12 cellular contexts compared by ENCODE assay signal in the genomic region with DNA sequence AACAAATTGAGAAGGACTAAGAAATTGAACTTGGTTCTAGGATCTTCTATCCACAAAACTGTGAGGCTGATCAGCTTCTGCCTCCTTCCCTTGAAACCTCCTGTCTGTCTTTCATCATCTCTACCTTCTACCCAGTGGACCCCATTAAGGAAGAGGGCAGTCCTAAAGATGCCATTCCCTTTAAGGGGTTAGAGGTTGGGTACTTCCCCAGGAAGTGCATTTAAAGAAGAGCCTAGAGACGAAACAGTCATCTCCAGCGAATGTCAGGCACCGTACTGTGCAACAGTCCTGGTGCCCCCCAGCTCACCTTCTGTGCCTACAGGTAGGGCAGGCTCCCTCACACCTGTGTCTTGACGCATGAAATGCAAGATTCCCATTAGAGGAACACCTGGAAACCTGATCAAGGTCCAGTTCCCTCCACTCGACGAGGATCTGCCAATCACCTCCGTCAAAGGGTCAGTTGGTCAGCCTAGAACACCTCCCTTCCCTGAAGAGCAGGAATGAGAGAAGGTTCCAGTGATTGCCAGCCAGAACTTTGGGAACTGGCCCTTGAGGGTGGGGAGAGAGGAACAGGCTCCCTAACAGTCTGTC. TPM values are rescaled to one million over a fixed set of nuclear protein-coding genes. Genes with fewer than 3 reads are reported as not detected.
DNase-seq lines count a peak whose midpoint lies in the region; ATAC-seq and TF ChIP-seq lines count a peak whose summit lies in the region.
"Had no signal": no experiment of that assay in that cellular context is flagged by ENCODE, and none has a peak within 500 bp of the region (broad histone marks: within the 10 kb centered on the region; RNA-seq: fewer than 3 reads in every experiment).

No MANE protein-coding gene starts in this region.

- H3K4me1 Mint-ChIP-seq in activated CD8-positive, alpha-beta memory T cell treated with anti-CD3 and anti-CD28 coated beads, Interleukin-2, amount 10 ng/mL, durations not matched to agents 7 days and 5 days, result no peaks in the 10 kb centered on the region
- peaks cover 5% of the 10 kb centered on the region for H3K4me1 Mint-ChIP-seq in activated CD8-positive, alpha-beta T cell treated with anti-CD3 and anti-CD28 coated beads for 36 hours (ENCODE audit: low read depth)
- no peaks in the 10 kb centered on the region for H3K4me1 Mint-ChIP-seq in activated CD4-positive, alpha-beta T cell treated with anti-CD3 and anti-CD28 coated beads, Interleukin-2, amount 10 ng/mL, durations not matched to agents 7 days and 5 days

- H3K4me3 Mint-ChIP-seq in activated CD8-positive, alpha-beta memory T cell treated with anti-CD3 and anti-CD28 coated beads, Interleukin-2, amount 10 ng/mL, durations not matched to agents 7 days and 5 days, result no peak overlapping the region
- H3K4me3 Mint-ChIP-seq in activated CD8-positive, alpha-beta T cell treated with anti-CD3 and anti-CD28 coated beads for 36 hours, result no peak overlapping the region
- no peak overlapping the region for H3K4me3 Mint-ChIP-seq in activated CD4-positive, alpha-beta T cell treated with anti-CD3 and anti-CD28 coated beads, Interleukin-2, amount 10 ng/mL, durations not matched to agents 7 days and 5 days

- no peaks in the 10 kb centered on the region for H3K9me3 Mint-ChIP-seq in activated CD8-positive, alpha-beta memory T cell treated with anti-CD3 and anti-CD28 coated beads, Interleukin-2, amount 10 ng/mL, durations not matched to agents 7 days and 5 days (ENCODE audit: low read depth)
- H3K9me3 Mint-ChIP-seq in activated CD8-positive, alpha-beta T cell treated with anti-CD3 and anti-CD28 coated beads for 36 hours, result no peaks in the 10 kb centered on the region
- peaks cover 3% of the 10 kb centered on the region for H3K9me3 Mint-ChIP-seq in activated CD4-positive, alpha-beta T cell treated with anti-CD3 and anti-CD28 coated beads, Interleukin-2, amount 10 ng/mL, durations not matched to agents 7 days and 5 days

- peaks cover 9% of the 10 kb centered on the region for H3K27me3 Mint-ChIP-seq in activated CD8-positive, alpha-beta memory T cell treated with anti-CD3 and anti-CD28 coated beads, Interleukin-2, amount 10 ng/mL, durations not matched to agents 7 days and 5 days
- no peaks in the 10 kb centered on the region for H3K27me3 Mint-ChIP-seq in activated CD8-positive, alpha-beta T cell treated with anti-CD3 and anti-CD28 coated beads for 36 hours
- peaks cover 6% of the 10 kb centered on the region for H3K27me3 Mint-ChIP-seq in activated CD4-positive, alpha-beta T cell treated with anti-CD3 and anti-CD28 coated beads, Interleukin-2, amount 10 ng/mL, durations not matched to agents 7 days and 5 days

- DNase-seq in activated CD8-positive, alpha-beta memory T cell treated with anti-CD3 and anti-CD28 coated beads for 24 hours, result peak; percentile 47
- DNase-seq in activated CD8-positive, alpha-beta memory T cell treated with anti-CD3 and anti-CD28 coated beads, Interleukin-2, amount 10 ng/mL, durations not matched to agents 7 days and 5 days, result no peak
- DNase-seq in activated CD8-positive, alpha-beta T cell treated with anti-CD3 and anti-CD28 coated beads for 36 hours, result no peak
- peak; percentile 22 for DNase-seq in islet precursor cell
- DNase-seq in ureter (ENCODE audit: low spot score), result peak; percentile 24
- no peak for DNase-seq in activated CD4-positive, alpha-beta T cell treated with anti-CD3 and anti-CD28 coated beads, Interleukin-2, amount 10 ng/mL, durations not matched to agents 7 days and 5 days
- no peak for DNase-seq in KG1 (lab: John Stamatoyannopoulos, UW)
- DNase-seq: 8988T, AML-193, DMS53, GF-D8, GOT3 had no signal

- intact Hi-C loops in activated CD8-positive, alpha-beta T cell treated with anti-CD3 and anti-CD28 coated beads for 36 hours (cut with micrococcal nuclease), result no loop called here

- H3K36me3 Mint-ChIP-seq in activated CD8-positive, alpha-beta memory T cell treated with anti-CD3 and anti-CD28 coated beads, Interleukin-2, amount 10 ng/mL, durations not matched to agents 7 days and 5 days, result peaks cover 1% of the 10 kb centered on the region
- no peaks in the 10 kb centered on the region for H3K36me3 Mint-ChIP-seq in activated CD8-positive, alpha-beta T cell treated with anti-CD3 and anti-CD28 coated beads for 36 hours (ENCODE audit: low read depth)
- no peaks in the 10 kb centered on the region for H3K36me3 Mint-ChIP-seq in activated CD4-positive, alpha-beta T cell treated with anti-CD3 and anti-CD28 coated beads, Interleukin-2, amount 10 ng/mL, durations not matched to agents 7 days and 5 days (ENCODE audit: low read depth)

- TF ChIP-seq CTCF in activated CD8-positive, alpha-beta T cell treated with anti-CD3 and anti-CD28 coated beads for 36 hours (IDR thresholded peaks at IDR 0.05), result no peak

- CTCF ChIA-PET in activated CD8-positive, alpha-beta memory T cell treated with anti-CD3 and anti-CD28 coated beads, Interleukin-2, amount 10 ng/mL, durations not matched to agents 7 days and 5 days (lab: Charles Lee), result no interaction called here
- CTCF ChIA-PET in activated CD8-positive, alpha-beta T cell treated with anti-CD3 and anti-CD28 coated beads for 36 hours (lab: Charles Lee), result no interaction called here
- CTCF ChIA-PET in activated CD4-positive, alpha-beta T cell treated with anti-CD3 and anti-CD28 coated beads, Interleukin-2, amount 10 ng/mL, durations not matched to agents 7 days and 5 days (lab: Charles Lee), result no interaction called here

- no peak for ATAC-seq in activated CD8-positive, alpha-beta memory T cell treated with anti-CD3 and anti-CD28 coated beads, Interleukin-2, amount 10 ng/mL, durations not matched to agents 7 days and 5 days
- peak; percentile 78 for ATAC-seq in activated CD8-positive, alpha-beta T cell treated with anti-CD3 and anti-CD28 coated beads for 36 hours

- no peak overlapping the region for H3K27ac Mint-ChIP-seq in activated CD8-positive, alpha-beta memory T cell treated with anti-CD3 and anti-CD28 coated beads, Interleukin-2, amount 10 ng/mL, durations not matched to agents 7 days and 5 days
- H3K27ac Mint-ChIP-seq in activated CD8-positive, alpha-beta T cell treated with anti-CD3 and anti-CD28 coated beads for 36 hours, result peak overlapping the region; percentile 51
- H3K27ac Mint-ChIP-seq in activated CD4-positive, alpha-beta T cell treated with anti-CD3 and anti-CD28 coated beads, Interleukin-2, amount 10 ng/mL, durations not matched to agents 7 days and 5 days, result no peak overlapping the region

- POLR2A ChIA-PET in activated CD8-positive, alpha-beta T cell treated with anti-CD3 and anti-CD28 coated beads for 36 hours (lab: Charles Lee), result no interaction called here
- POLR2A ChIA-PET in activated CD4-positive, alpha-beta T cell treated with anti-CD3 and anti-CD28 coated beads, Interleukin-2, amount 10 ng/mL, durations not matched to agents 7 days and 5 days (lab: Charles Lee), result no interaction called here

RNA-seq across cellular contexts. Expression of a gene that starts 20.9 kb away (rescaled TPM):
- total RNA-seq in activated CD8-positive, alpha-beta memory T cell treated with anti-CD3 and anti-CD28 coated beads, Interleukin-2, amount 10 ng/mL, durations not matched to agents 7 days and 5 days, result under 1 TPM; 0.06 to 0.26 TPM
- total RNA-seq in activated CD8-positive, alpha-beta T cell treated with anti-CD3 and anti-CD28 coated beads for 36 hours, result under 1 TPM; 0.11 to 0.45 TPM
- 0.29 TPM for total RNA-seq in ureter
- total RNA-seq in activated CD4-positive, alpha-beta T cell treated with anti-CD3 and anti-CD28 coated beads, Interleukin-2, amount 10 ng/mL, durations not matched to agents 7 days and 5 days, result under 1 TPM; 0.25 to 0.35 TPM

Comparison
In these comparisons a context has a peak if more than half of its experiments do, and no peak if none do; other contexts are left out.
1. DNase-seq: peak in activated CD8-positive, alpha-beta memory T cell treated with anti-CD3 and anti-CD28 coated beads for 24 hours (single experiment), islet precursor cell (single experiment) and ureter (single experiment); none in activated CD8-positive, alpha-beta memory T cell treated with anti-CD3 and anti-CD28 coated beads, Interleukin-2, amount 10 ng/mL, durations not matched to agents 7 days and 5 days (single experiment), activated CD8-positive, alpha-beta T cell treated with anti-CD3 and anti-CD28 coated beads for 36 hours (single experiment), activated CD4-positive, alpha-beta T cell treated with anti-CD3 and anti-CD28 coated beads, Interleukin-2, amount 10 ng/mL, durations not matched to agents 7 days and 5 days (single experiment) and KG1 (single experiment).